Comparison of ENCODE assay signal across 1 cellular context in the genomic region with DNA sequence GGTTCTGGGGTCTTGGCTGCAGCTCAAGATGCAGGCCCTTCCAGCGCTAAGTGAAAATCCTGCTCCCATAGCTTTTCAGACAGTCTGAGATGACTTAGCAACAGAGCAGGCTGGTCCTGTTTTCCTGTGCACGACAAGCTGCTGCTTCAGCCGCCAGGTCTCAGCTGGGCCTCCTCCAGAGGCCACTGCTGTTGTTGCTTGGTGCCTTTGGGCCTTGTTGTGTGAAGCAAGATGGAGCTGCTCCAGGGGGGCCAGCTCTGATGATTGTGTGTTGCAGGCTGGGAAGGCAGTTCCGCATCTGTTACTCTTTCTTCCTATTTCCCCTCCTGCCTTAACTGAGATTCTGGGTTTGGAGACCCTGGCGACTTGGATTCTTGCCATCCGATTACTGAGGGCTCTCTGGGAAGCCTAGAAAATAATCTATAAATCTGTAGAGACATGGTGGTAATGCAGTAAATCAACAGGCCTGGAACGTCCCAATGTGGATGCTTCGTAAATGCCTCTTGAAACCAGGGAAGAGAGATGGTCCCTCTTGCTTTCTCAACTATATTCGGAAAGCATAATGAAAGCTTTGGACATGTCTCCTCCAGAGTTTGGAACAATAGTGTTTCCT.
TF ChIP-seq lines count a peak whose summit lies in the region.

No MANE protein-coding gene starts in this region.

TF ChIP-seq in endothelial cell of umbilical vein, 7 proteins besides CTCF, POLR2A, EP300 and RAD21:
- TF ChIP-seq GATA2 (IDR thresholded peaks at IDR 0.05; ENCODE audit: insufficient read depth, insufficient read length, low read depth, low read length): no peak
- TF ChIP-seq, protein P1, sequence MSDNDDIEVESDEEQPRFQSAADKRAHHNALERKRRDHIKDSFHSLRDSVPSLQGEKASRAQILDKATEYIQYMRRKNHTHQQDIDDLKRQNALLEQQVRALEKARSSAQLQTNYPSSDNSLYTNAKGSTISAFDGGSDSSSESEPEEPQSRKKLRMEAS (IDR thresholded peaks at IDR 0.05; ENCODE audit: insufficient read depth, insufficient read length): no peak
- TF ChIP-seq POLR2AphosphoS5 (IDR thresholded peaks at IDR 0.05; ENCODE audit: insufficient read depth, low read depth, low read length): no peak
- TF ChIP-seq FOS (IDR thresholded peaks at IDR 0.05; ENCODE audit: borderline replicate concordance, insufficient read depth, low read length): no peak
- no peak for TF ChIP-seq JUN (IDR thresholded peaks at IDR 0.05; ENCODE audit: borderline replicate concordance, insufficient read depth, insufficient read length, low read depth)
- no peak for TF ChIP-seq EZH2 (IDR thresholded peaks at IDR 0.05; ENCODE audit: borderline replicate concordance, low read depth, low read length, severe bottlenecking)
- TF ChIP-seq MYC (IDR thresholded peaks at IDR 0.05; ENCODE audit: low read depth, low read length): no peak
